In the genomic region with DNA sequence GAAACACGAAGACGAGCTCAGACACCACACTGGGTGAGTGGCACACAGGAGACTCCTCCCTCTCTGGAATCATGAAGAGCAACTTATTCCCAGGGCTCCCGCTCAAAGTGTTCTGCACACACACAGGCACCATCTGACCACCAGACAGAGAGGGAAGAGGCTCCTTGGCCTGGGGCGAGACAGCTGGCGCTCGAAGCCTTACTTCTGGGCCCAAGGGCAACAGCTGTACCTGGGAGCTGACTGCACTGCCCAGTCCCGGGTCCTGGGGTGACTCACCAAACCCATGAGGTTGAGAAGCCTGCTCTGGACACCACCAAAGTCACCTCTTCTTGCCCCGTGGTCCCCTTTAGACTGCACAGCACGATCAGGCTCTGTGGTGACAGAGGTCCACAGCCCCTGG, we compare ENCODE assay signal across 19 cellular contexts. TPM values are rescaled to one million over a fixed set of nuclear protein-coding genes. Genes with fewer than 3 reads are reported as not detected.
DNase-seq lines count a peak whose midpoint lies in the region; ATAC-seq, FAIRE-seq and TF ChIP-seq lines count a peak whose summit lies in the region.
"Had no signal": no experiment of that assay in that cellular context is flagged by ENCODE, and none has a peak within 500 bp of the region (broad histone marks: within the 10 kb centered on the region; RNA-seq: fewer than 3 reads in every experiment).

No MANE protein-coding gene starts in this region.

- no peaks in the 10 kb centered on the region for H3K9me3 Mint-ChIP-seq in MCF 10A (ENCODE audit: unreplicated experiment)
- H3K9me3 Mint-ChIP-seq: CD4-positive, CD25-positive, alpha-beta regulatory T cell had no signal

- BruUV-seq in MCF 10A (replicated peaks; lab: Mats Ljungman, UMichigan) (no TSS peak), K562 (replicated peaks; lab: Mats Ljungman, UMichigan) (no TSS peak)

- peaks cover 16% of the 10 kb centered on the region for H3K4me1 Mint-ChIP-seq in MCF 10A (ENCODE audit: insufficient read depth, unreplicated experiment)

- peaks cover 3% of the 10 kb centered on the region; the same call in 1 of the 3 replicates for H3K79me2 ChIP-seq in K562 (ENCODE audit: control insufficient read depth, insufficient read depth, low read length)

- TF ChIP-seq POLR2A in breast epithelium (IDR thresholded peaks at IDR 0.05), result no peak
- no peak for TF ChIP-seq POLR2A in K562 (conservative IDR thresholded peaks at IDR 0.05)
- no peak for TF ChIP-seq POLR2A in gastrocnemius medialis (IDR thresholded peaks at IDR 0.05)

- no peak for ATAC-seq in K562
- ATAC-seq in gastrocnemius medialis, result no peak
- ATAC-seq in foreskin keratinocyte, result no peak

- in situ Hi-C loops in K562 (cut with MboI) (no loop called here), gastrocnemius medialis (cut with MboI; ENCODE audit: low sequenced_read_pairs in 4 of 4) (no loop called here)

- no peaks in the 10 kb centered on the region for H3K9me1 ChIP-seq in K562 (ENCODE audit: control insufficient read depth, insufficient read depth, low read length)

- peak overlapping the region in 1 of 2 donors; percentile 44 for H3K27ac ChIP-seq in breast epithelium
- H3K27ac ChIP-seq in K562 (ENCODE audit: extremely low read depth, low read depth, low read length), result no peak overlapping the region
- H3K27ac ChIP-seq in gastrocnemius medialis, result peak overlapping the region; percentile 54 to 68 (median 64)
- no peak overlapping the region for H3K27ac ChIP-seq in foreskin keratinocyte
- H3K27ac ChIP-seq: BLaER1 had no signal

- TF ChIP-seq CTCF in MCF 10A (IDR thresholded peaks at IDR 0.05; ENCODE audit: unreplicated experiment) (no peak), breast epithelium (IDR thresholded peaks at IDR 0.05) (no peak), K562 (IDR thresholded peaks at IDR 0.05 in 2 of 3, conservative IDR thresholded peaks at IDR 0.05 in 1 of 3; ENCODE audit: insufficient read depth in 2 of 3, low read depth in 1 of 3, low read length in 3 of 3) (no peak), gastrocnemius medialis (IDR thresholded peaks at IDR 0.05 in 4 of 5, conservative IDR thresholded peaks at IDR 0.05 in 1 of 5) (no peak), foreskin keratinocyte (conservative IDR thresholded peaks at IDR 0.05) (no peak)

- H3K27me3 ChIP-seq in breast epithelium, result no peaks in the 10 kb centered on the region
- H3K27me3 ChIP-seq in K562 (ENCODE audit: control insufficient read depth in 2 of 2, insufficient read depth in 2 of 2, low read length in 2 of 2), result no peaks in the 10 kb centered on the region
- H3K27me3 ChIP-seq in gastrocnemius medialis, result no peaks in the 10 kb centered on the region
- H3K27me3 ChIP-seq in foreskin keratinocyte, result no peaks in the 10 kb centered on the region
- H3K27me3 ChIP-seq: BLaER1 had no signal

- peaks cover 15% of the 10 kb centered on the region for H3K36me3 Mint-ChIP-seq in MCF 10A (ENCODE audit: insufficient read depth, unreplicated experiment)

- no peak overlapping the region for H3K4me3 Mint-ChIP-seq in MCF 10A (ENCODE audit: unreplicated experiment)
- H3K4me3 Mint-ChIP-seq: CD4-positive, CD25-positive, alpha-beta regulatory T cell had no signal

- peak overlapping the region; percentile 36 for H3K27ac Mint-ChIP-seq in MCF 10A (ENCODE audit: low read depth, unreplicated experiment)

- H3K4me2 ChIP-seq in K562 (ENCODE audit: insufficient read depth, low read length), result no peak overlapping the region
- H3K4me2 ChIP-seq: BLaER1 had no signal

- no peak for DNase-seq in MCF 10A (ENCODE audit: unreplicated experiment)
- no peak for DNase-seq in breast epithelium (ENCODE audit: low spot score in 2 of 2)
- no peak for DNase-seq in K562 (ENCODE audit: extremely low read depth in 1 of 4, low spot score in 3 of 4)
- peak; percentile 74 for DNase-seq in mesenteric fat pad (ENCODE audit: low spot score)
- no peak for DNase-seq in gastrocnemius medialis
- DNase-seq in NCI-H1436 (lab: John Stamatoyannopoulos, UW), result no peak
- no peak for DNase-seq in stimulated activated CD8-positive, alpha-beta memory T cell treated with anti-CD3 and anti-CD28 coated beads, Interleukin-4, amount 100 ng/mL, for 48 hours
- DNase-seq in foreskin keratinocyte, result no peak
- DNase-seq: 8988T; AML-193; CD4-positive, CD25-positive, alpha-beta regulatory T cell; DMS79 had no signal

- FAIRE-seq in K562 (lab: Jason Lieb, UNC), result no peak
- FAIRE-seq: G401.6, GM12892, GM19239, H1, HTR-8/SVneo had no signal

- H3K9me3 ChIP-seq in breast epithelium, result no peaks in the 10 kb centered on the region
- H3K9me3 ChIP-seq in K562 (replicated peaks; ENCODE audit: control insufficient read depth, insufficient read depth, low read depth, low read length), result no peaks in the 10 kb centered on the region
- H3K9me3 ChIP-seq in gastrocnemius medialis, result no peaks in the 10 kb centered on the region
- H3K9me3 ChIP-seq: BLaER1, HAP-1 had no signal

- TF ChIP-seq EP300 in K562 (IDR thresholded peaks at IDR 0.05; ENCODE audit: low read length), result no peak

- 71% methylated on average over 9 of the region's 9 CpGs for WGBS in K562 (ENCODE audit: insufficient coverage, low coverage, missing lambda C conversion rate)

- CTCF ChIA-PET in MCF 10A (lab: Yijun Ruan, JAX), result no interaction called here
- CTCF ChIA-PET in K562 (lab: Yijun Ruan, JAX; ENCODE audit: low intra/inter-chr PET ratio), result no interaction called here

- H3K36me3 ChIP-seq in breast epithelium, result no peaks in the 10 kb centered on the region
- no peaks in the 10 kb centered on the region for H3K36me3 ChIP-seq in K562 (ENCODE audit: control insufficient read depth, insufficient read depth, low read length)
- no peaks in the 10 kb centered on the region for H3K36me3 ChIP-seq in gastrocnemius medialis
- H3K36me3 ChIP-seq: HAP-1 had no signal

- peaks cover 2% of the 10 kb centered on the region; the same call in 1 of the 2 replicates for H4K20me1 ChIP-seq in K562 (replicated peaks; ENCODE audit: control insufficient read depth, insufficient read depth, low read length)

- no peaks in the 10 kb centered on the region for H3K4me1 ChIP-seq in breast epithelium
- H3K4me1 ChIP-seq in K562 (replicated peaks in 1 of 2; ENCODE audit: control insufficient read depth in 2 of 2, insufficient read depth in 2 of 2, low read length in 2 of 2), result peaks cover 3 to 14% of the 10 kb centered on the region in 2 experiments; a peak in 3 of 5 replicates
- H3K4me1 ChIP-seq in gastrocnemius medialis, result peaks cover 0 to 3% of the 10 kb centered on the region in 2 donors
- H3K4me1 ChIP-seq in foreskin keratinocyte, result no peaks in the 10 kb centered on the region
- H3K4me1 ChIP-seq: HAP-1 had no signal

- TF ChIP-seq RAD21 in K562 (CRISPR knock-in tag; conservative IDR thresholded peaks at IDR 0.05 in 1 of 2, IDR thresholded peaks at IDR 0.05 in 1 of 2), result no peak

- H3K4me3 ChIP-seq in breast epithelium (no peak overlapping the region), K562 (no peak overlapping the region), gastrocnemius medialis (no peak overlapping the region)
- H3K4me3 ChIP-seq: BLaER1, HAP-1 had no signal

- no peak overlapping the region for H2AFZ ChIP-seq in K562 (ENCODE audit: low read depth, low read length)

- POLR2A ChIA-PET in MCF 10A (lab: Yijun Ruan, JAX) (no interaction called here), K562 (lab: Yijun Ruan, JAX) (no interaction called here)

- no peak overlapping the region for H3K9ac ChIP-seq in K562 (ENCODE audit: insufficient read depth in 1 of 2, low read depth in 2 of 2, low read length in 2 of 2)
- H3K9ac ChIP-seq: BLaER1 had no signal

- intact Hi-C loops in MCF 10A (cut with micrococcal nuclease), result no loop called here
- intact Hi-C loops in breast epithelium (cut with DNase I; ENCODE audit: low total_unique reads), result no loop called here
- intact Hi-C loops in K562 (cut with micrococcal nuclease), result no loop called here
- intact Hi-C loops in gastrocnemius medialis (cut with DNase I; ENCODE audit: low total_unique reads), result no loop called here

- no peaks in the 10 kb centered on the region for H3K27me3 Mint-ChIP-seq in MCF 10A (ENCODE audit: insufficient read depth, unreplicated experiment)
- H3K27me3 Mint-ChIP-seq: CD4-positive, CD25-positive, alpha-beta regulatory T cell had no signal

TF ChIP-seq in K562, 482 proteins besides CTCF, POLR2A, EP300 and RAD21:
- TF ChIP-seq ZNF253 (CRISPR knock-in tag; conservative IDR thresholded peaks at IDR 0.05) (no peak), LARP7 (IDR thresholded peaks at IDR 0.05) (no peak), ZNF121 (CRISPR knock-in tag; conservative IDR thresholded peaks at IDR 0.05) (0 out of 2 replicates have a peak, but pooled peaks have one; percentile 21)

RNA-seq across cellular contexts. Expression of a gene that starts 42.4 kb away (rescaled TPM):
- 50.3 and 62.9 TPM in 2 replicates for total RNA-seq in MCF 10A (2022)
- total RNA-seq in breast epithelium, result 10 to 100 TPM; 29.3 to 89.1 (median 56.1) TPM
- total RNA-seq in K562 (2011; cell fraction: chromatin; rRNA removed; ENCODE audit: low replicate concordance), result 110 and 220 TPM in 2 replicates
- 147 and 161 TPM in 2 replicates for total RNA-seq in K562 (2011; cell fraction: nucleolus; rRNA removed)
- total RNA-seq in K562 (2011; cell fraction: nucleoplasm; rRNA removed), result 106 and 109 TPM in 2 replicates
- 21.8 and 34.0 TPM in 2 replicates for total RNA-seq in K562 (2014; rRNA removed)
- 23.8 and 26.3 TPM in 2 replicates for total RNA-seq in K562 (2014; rRNA removed; fragmentation: Illumina TruSeq; extraction: Trizol)
- 20.2 and 21.5 TPM in 2 replicates for total RNA-seq in K562 (2015; rRNA removed; fragmentation: Illumina TruSeq; extraction: Trizol)
- total RNA-seq in K562 (2021), result 51.5 and 54.8 TPM in 2 replicates
- 36.6 and 39.0 TPM in 2 replicates for polyA plus RNA-seq in K562 (2011; rRNA removed)
- polyA plus RNA-seq in K562 (2011; cell fraction: cytosol; rRNA removed), result 34.9 and 56.0 TPM in 2 replicates
- polyA plus RNA-seq in K562 (2011; cell fraction: nucleus; rRNA removed), result 171 and 243 TPM in 2 replicates
- polyA plus RNA-seq in K562 (2012), result 27.9 and 41.6 TPM in 2 replicates
- polyA plus RNA-seq in K562 (2014; fragmentation: Illumina TruSeq; extraction: Trizol), result 42.6 and 45.5 TPM in 2 replicates
- polyA plus RNA-seq in K562 (2014; fragmentation: Nextera tagmentation; extraction: Ambion mirVana), result 1 to 10 TPM; 1.5 to 2.6 TPM
- polyA plus RNA-seq in K562 (2014; rRNA removed), result 40.9 and 47.0 TPM in 2 replicates
- 47.4 and 65.5 TPM in 2 replicates for polyA minus RNA-seq in K562 (2011; rRNA and poly(A)+ RNA removed)
- polyA minus RNA-seq in K562 (2011; cell fraction: cytosol; rRNA and poly(A)+ RNA removed), result 22.6 and 27.7 TPM in 2 replicates
- 45.9 and 47.4 TPM in 2 replicates for polyA minus RNA-seq in K562 (2011; cell fraction: nucleus; rRNA and poly(A)+ RNA removed)
- 216 TPM for total RNA-seq in mesenteric fat pad
- 10 to 100 TPM in 2 of 4 donors, 1 to 10 TPM in 2; 3.9 to 16.6 (median 12.3) TPM for total RNA-seq in gastrocnemius medialis
- total RNA-seq in foreskin keratinocyte, result 64.9 and 67.0 TPM in 2 replicates
- polyA plus RNA-seq in foreskin keratinocyte, result 51.2 and 55.8 TPM in 2 replicates

Comparison
In these comparisons a context has a peak if more than half of its experiments do, and no peak if none do; other contexts are left out.
1. H3K27ac ChIP-seq: peak in gastrocnemius medialis (4 of 4); none in K562 (single experiment) and foreskin keratinocyte (single experiment).